9 cellular contexts compared by ENCODE assay signal in genomic region chr19:1093811-1094553, GRCh38. TPM values are rescaled to one million over a fixed set of nuclear protein-coding genes. Genes with fewer than 3 reads are reported as not detected.
DNase-seq lines count a peak whose midpoint lies in the region; ATAC-seq, FAIRE-seq and TF ChIP-seq lines count a peak whose summit lies in the region.
"Had no signal": no experiment of that assay in that cellular context is flagged by ENCODE, and none has a peak within 500 bp of the region (broad histone marks: within the 10 kb centered on the region; RNA-seq: fewer than 3 reads in every experiment).

No MANE protein-coding gene starts in this region.

- no peak for TF ChIP-seq RAD21 in K562 (CRISPR knock-in tag; conservative IDR thresholded peaks at IDR 0.05 in 1 of 2, IDR thresholded peaks at IDR 0.05 in 1 of 2)

- peaks cover 11% of the 10 kb centered on the region; the same call in 1 of the 2 replicates for H4K20me1 ChIP-seq in K562 (replicated peaks; ENCODE audit: control insufficient read depth, insufficient read depth, low read length)

- no peak overlapping the region for H2AFZ ChIP-seq in K562 (ENCODE audit: low read depth, low read length)

- BruUV-seq in K562 (replicated peaks; lab: Mats Ljungman, UMichigan), result no TSS peak

- TF ChIP-seq CTCF in K562 (IDR thresholded peaks at IDR 0.05 in 2 of 3, conservative IDR thresholded peaks at IDR 0.05 in 1 of 3; ENCODE audit: insufficient read depth in 2 of 3, low read depth in 1 of 3, low read length in 3 of 3) (no peak), lower lobe of right lung (IDR thresholded peaks at IDR 0.05) (no peak), type B pancreatic cell (conservative IDR thresholded peaks at IDR 0.05) (no peak)

- intact Hi-C loops in activated naive CD4-positive, alpha-beta T cell treated with anti-CD3 and anti-CD28 coated beads for 36 hours (cut with micrococcal nuclease), result loop anchor here (2.0 kb wide), 1 partner anchor 53 kb away; the partner anchor contains the start of gene ABCA7
- intact Hi-C loops in K562 (cut with micrococcal nuclease), result no loop called here
- intact Hi-C loops in lower lobe of right lung (cut with DNase I), result no loop called here

- H3K36me3 Mint-ChIP-seq in activated naive CD4-positive, alpha-beta T cell treated with anti-CD3 and anti-CD28 coated beads for 36 hours (ENCODE audit: low read depth), result peaks cover 17% of the 10 kb centered on the region
- no peaks in the 10 kb centered on the region for H3K36me3 Mint-ChIP-seq in type B pancreatic cell

- H3K27ac Mint-ChIP-seq in activated naive CD4-positive, alpha-beta T cell treated with anti-CD3 and anti-CD28 coated beads for 36 hours, result peak overlapping the region; percentile 92
- peak overlapping the region; percentile 46 for H3K27ac Mint-ChIP-seq in type B pancreatic cell

- H3K27ac ChIP-seq in K562 (ENCODE audit: extremely low read depth, low read depth, low read length) (peak overlapping the region; percentile 65; the same call in 2 of the 3 replicates), lower lobe of right lung (peak overlapping the region; percentile 79)

- CTCF ChIA-PET in activated naive CD4-positive, alpha-beta T cell treated with anti-CD3 and anti-CD28 coated beads for 36 hours (lab: Charles Lee), result interaction anchor here (0.6 to 1.5 kb wide), 3 partner anchors 12 to 123 kb away, joined by 3 to 5 read pairs (median 5); no protein-coding TSS in a partner anchor
- CTCF ChIA-PET in K562 (lab: Yijun Ruan, JAX; ENCODE audit: low intra/inter-chr PET ratio), result no interaction called here

- H3K4me3 ChIP-seq in K562 (peak overlapping the region; percentile 78), lower lobe of right lung (peak overlapping the region; percentile 74)

- H3K4me1 Mint-ChIP-seq in activated naive CD4-positive, alpha-beta T cell treated with anti-CD3 and anti-CD28 coated beads for 36 hours (ENCODE audit: low read depth), result peaks cover 60% of the 10 kb centered on the region
- peaks cover 9% of the 10 kb centered on the region for H3K4me1 Mint-ChIP-seq in type B pancreatic cell (ENCODE audit: unreplicated experiment)

- H3K9me3 ChIP-seq in K562 (replicated peaks; ENCODE audit: control insufficient read depth, insufficient read depth, low read depth, low read length) (peaks cover under 1% of the 10 kb centered on the region; the same call in 1 of the 2 replicates), lower lobe of right lung (no peaks in the 10 kb centered on the region)

- H3K36me3 ChIP-seq in K562 (ENCODE audit: control insufficient read depth, insufficient read depth, low read length), result peaks cover 43% of the 10 kb centered on the region
- H3K36me3 ChIP-seq in lower lobe of right lung, result peaks cover 49% of the 10 kb centered on the region

- H3K27me3 ChIP-seq in K562 (ENCODE audit: control insufficient read depth in 2 of 2, insufficient read depth in 2 of 2, low read length in 2 of 2) (no peaks in the 10 kb centered on the region), lower lobe of right lung (ENCODE audit: low read depth) (no peaks in the 10 kb centered on the region)

- TF ChIP-seq EP300 in K562 (IDR thresholded peaks at IDR 0.05; ENCODE audit: low read length), result no peak

- no peak for FAIRE-seq in K562 (lab: Jason Lieb, UNC)
- FAIRE-seq: G401.6 had no signal

- H3K4me2 ChIP-seq in K562 (ENCODE audit: insufficient read depth, low read length), result peak overlapping the region; percentile 88

- no peaks in the 10 kb centered on the region for H3K9me3 Mint-ChIP-seq in activated naive CD4-positive, alpha-beta T cell treated with anti-CD3 and anti-CD28 coated beads for 36 hours
- H3K9me3 Mint-ChIP-seq in type B pancreatic cell, result no peaks in the 10 kb centered on the region

- peak overlapping the region; percentile 87 to 100 for H3K9ac ChIP-seq in K562 (ENCODE audit: insufficient read depth in 1 of 2, low read depth in 2 of 2, low read length in 2 of 2)

- peaks cover 42% of the 10 kb centered on the region for H3K79me2 ChIP-seq in K562 (ENCODE audit: control insufficient read depth, insufficient read depth, low read length)

- H3K27me3 Mint-ChIP-seq in activated naive CD4-positive, alpha-beta T cell treated with anti-CD3 and anti-CD28 coated beads for 36 hours (ENCODE audit: low read depth), result no peaks in the 10 kb centered on the region
- H3K27me3 Mint-ChIP-seq in type B pancreatic cell, result no peaks in the 10 kb centered on the region

- H3K4me3 Mint-ChIP-seq in activated naive CD4-positive, alpha-beta T cell treated with anti-CD3 and anti-CD28 coated beads for 36 hours, result peak overlapping the region; percentile 92
- peak overlapping the region; percentile 94 for H3K4me3 Mint-ChIP-seq in type B pancreatic cell

- DNase-seq in activated naive CD4-positive, alpha-beta T cell treated with anti-CD3 and anti-CD28 coated beads for 36 hours, result no peak
- no peak for DNase-seq in activated naive CD4-positive, alpha-beta T cell treated with anti-CD3 and anti-CD28 coated beads, Interleukin-2, amount 50 U/mL, for 16 hours
- DNase-seq in K562 (ENCODE audit: extremely low read depth in 1 of 4, low spot score in 3 of 4) (no peak), lower lobe of right lung (no peak), type B pancreatic cell (ENCODE audit: extremely low spot score, unreplicated experiment) (no peak), SW 1271 (lab: John Stamatoyannopoulos, UW) (no peak)

- 51% methylated on average over 28 of the region's 32 CpGs for WGBS in K562 (ENCODE audit: insufficient coverage, low coverage, missing lambda C conversion rate)

- no peak for TF ChIP-seq POLR2A in K562 (conservative IDR thresholded peaks at IDR 0.05)

- peaks cover 19 to 65% of the 10 kb centered on the region in 2 experiments; a peak in 4 of 5 replicates for H3K4me1 ChIP-seq in K562 (replicated peaks in 1 of 2; ENCODE audit: control insufficient read depth in 2 of 2, insufficient read depth in 2 of 2, low read length in 2 of 2)
- peaks cover 44% of the 10 kb centered on the region for H3K4me1 ChIP-seq in lower lobe of right lung

- H3K9me1 ChIP-seq in K562 (ENCODE audit: control insufficient read depth, insufficient read depth, low read length), result no peaks in the 10 kb centered on the region

- no peak for ATAC-seq in K562
- no peak for ATAC-seq in lower lobe of right lung
- ATAC-seq in GM19455 (IDR thresholded peaks at IDR 0.05; ENCODE audit: unreplicated experiment), result no peak
- ATAC-seq in GM21447 (IDR thresholded peaks at IDR 0.05; ENCODE audit: unreplicated experiment), result no peak

- in situ Hi-C loops in K562 (cut with MboI), result no loop called here

- POLR2A ChIA-PET in K562 (lab: Yijun Ruan, JAX), result interaction anchor here (0.9 to 6.2 kb wide), 4 partner anchors 10 to 17 kb away, joined by 3 to 45 read pairs (median 5); partner anchors contain the start of gene GPX4

RNA-seq across cellular contexts. Expression of gene POLR2E, which starts 1.2 kb away (rescaled TPM):
- total RNA-seq in activated naive CD4-positive, alpha-beta T cell treated with anti-CD3 and anti-CD28 coated beads for 36 hours, result 100 to 1,000 TPM; 238 to 258 TPM
- 38.2 and 129 TPM in 2 replicates for total RNA-seq in K562 (2011; cell fraction: chromatin; rRNA removed; ENCODE audit: low replicate concordance)
- total RNA-seq in K562 (2011; cell fraction: nucleolus; rRNA removed), result 126 and 135 TPM in 2 replicates
- total RNA-seq in K562 (2011; cell fraction: nucleoplasm; rRNA removed), result 74.1 and 78.7 TPM in 2 replicates
- 297 and 441 TPM in 2 replicates for total RNA-seq in K562 (2014; rRNA removed)
- 40.2 and 78.0 TPM in 2 replicates for total RNA-seq in K562 (2014; rRNA removed; fragmentation: Illumina TruSeq; extraction: Trizol)
- total RNA-seq in K562 (2015; rRNA removed; fragmentation: Illumina TruSeq; extraction: Trizol), result 141 and 144 TPM in 2 replicates
- total RNA-seq in K562 (2021), result 328 and 351 TPM in 2 replicates
- polyA plus RNA-seq in K562 (2011; rRNA removed), result 244 and 334 TPM in 2 replicates
- 305 and 616 TPM in 2 replicates for polyA plus RNA-seq in K562 (2011; cell fraction: cytosol; rRNA removed)
- 112 and 143 TPM in 2 replicates for polyA plus RNA-seq in K562 (2011; cell fraction: nucleus; rRNA removed)
- polyA plus RNA-seq in K562 (2012), result 291 and 445 TPM in 2 replicates
- polyA plus RNA-seq in K562 (2014; fragmentation: Illumina TruSeq; extraction: Trizol), result 267 and 448 TPM in 2 replicates
- 10 to 100 TPM in 1 of 2 experiments, 1 to 10 TPM in 1; 3.4 to 32.5 TPM for polyA plus RNA-seq in K562 (2014; fragmentation: Nextera tagmentation; extraction: Ambion mirVana)
- polyA plus RNA-seq in K562 (2014; rRNA removed), result 413 and 438 TPM in 2 replicates
- polyA minus RNA-seq in K562 (2011; rRNA and poly(A)+ RNA removed), result 36.0 and 77.6 TPM in 2 replicates
- 127 and 173 TPM in 2 replicates for polyA minus RNA-seq in K562 (2011; cell fraction: cytosol; rRNA and poly(A)+ RNA removed)
- 45.4 and 50.5 TPM in 2 replicates for polyA minus RNA-seq in K562 (2011; cell fraction: nucleus; rRNA and poly(A)+ RNA removed)
- 158 TPM for total RNA-seq in lower lobe of right lung
- total RNA-seq in type B pancreatic cell (ENCODE audit: low replicate concordance), result 171 and 181 TPM in 2 replicates

RNA-seq across cellular contexts. Expression of gene GPX4, which starts 9.8 kb away (rescaled TPM):
- 100 to 1,000 TPM; 244 to 253 TPM for total RNA-seq in activated naive CD4-positive, alpha-beta T cell treated with anti-CD3 and anti-CD28 coated beads for 36 hours
- 61.5 and 154 TPM in 2 replicates for total RNA-seq in K562 (2011; cell fraction: chromatin; rRNA removed; ENCODE audit: low replicate concordance)
- 171 and 189 TPM in 2 replicates for total RNA-seq in K562 (2011; cell fraction: nucleolus; rRNA removed)
- total RNA-seq in K562 (2011; cell fraction: nucleoplasm; rRNA removed), result 129 and 161 TPM in 2 replicates
- 639 and 643 TPM in 2 replicates for total RNA-seq in K562 (2014; rRNA removed)
- total RNA-seq in K562 (2014; rRNA removed; fragmentation: Illumina TruSeq; extraction: Trizol), result 131 and 209 TPM in 2 replicates
- total RNA-seq in K562 (2015; rRNA removed; fragmentation: Illumina TruSeq; extraction: Trizol), result 349 and 395 TPM in 2 replicates
- 383 and 392 TPM in 2 replicates for total RNA-seq in K562 (2021)
- 223 and 286 TPM in 2 replicates for polyA plus RNA-seq in K562 (2011; rRNA removed)
- polyA plus RNA-seq in K562 (2011; cell fraction: cytosol; rRNA removed), result 531 and 777 TPM in 2 replicates
- polyA plus RNA-seq in K562 (2011; cell fraction: nucleus; rRNA removed), result 389 and 485 TPM in 2 replicates
- polyA plus RNA-seq in K562 (2012), result 659 and 746 TPM in 2 replicates
- polyA plus RNA-seq in K562 (2014; fragmentation: Illumina TruSeq; extraction: Trizol), result 434 and 536 TPM in 2 replicates
- polyA plus RNA-seq in K562 (2014; fragmentation: Nextera tagmentation; extraction: Ambion mirVana), result 100 to 1,000 TPM in 1 of 2 experiments, 10 to 100 TPM in 1; 61.4 to 125 TPM
- 661 and 856 TPM in 2 replicates for polyA plus RNA-seq in K562 (2014; rRNA removed)
- 117 and 134 TPM in 2 replicates for polyA minus RNA-seq in K562 (2011; rRNA and poly(A)+ RNA removed)
- polyA minus RNA-seq in K562 (2011; cell fraction: cytosol; rRNA and poly(A)+ RNA removed), result 191 and 300 TPM in 2 replicates
- polyA minus RNA-seq in K562 (2011; cell fraction: nucleus; rRNA and poly(A)+ RNA removed), result 54.3 and 64.1 TPM in 2 replicates
- total RNA-seq in lower lobe of right lung, result 378 TPM
- total RNA-seq in type B pancreatic cell (ENCODE audit: low replicate concordance), result 174 and 204 TPM in 2 replicates

RNA-seq across cellular contexts. Expression of gene ARHGAP45, which starts 27.0 kb away (rescaled TPM):
- 100 to 1,000 TPM; 123 to 136 TPM for total RNA-seq in activated naive CD4-positive, alpha-beta T cell treated with anti-CD3 and anti-CD28 coated beads for 36 hours
- 25.6 and 81.0 TPM in 2 replicates for total RNA-seq in K562 (2011; cell fraction: chromatin; rRNA removed; ENCODE audit: low replicate concordance)
- 39.0 and 49.5 TPM in 2 replicates for total RNA-seq in K562 (2011; cell fraction: nucleolus; rRNA removed)
- 22.7 and 24.1 TPM in 2 replicates for total RNA-seq in K562 (2011; cell fraction: nucleoplasm; rRNA removed)
- 22.1 and 31.1 TPM in 2 replicates for total RNA-seq in K562 (2014; rRNA removed)
- 1.0 and 1.8 TPM in 2 replicates for total RNA-seq in K562 (2014; rRNA removed; fragmentation: Illumina TruSeq; extraction: Trizol)
- 4.2 and 6.0 TPM in 2 replicates for total RNA-seq in K562 (2015; rRNA removed; fragmentation: Illumina TruSeq; extraction: Trizol)
- 18.0 and 19.9 TPM in 2 replicates for total RNA-seq in K562 (2021)
- 4.4 and 7.6 TPM in 2 replicates for polyA plus RNA-seq in K562 (2011; rRNA removed)
- 5.6 and 12.6 TPM in 2 replicates for polyA plus RNA-seq in K562 (2011; cell fraction: cytosol; rRNA removed)
- 17.8 and 38.7 TPM in 2 replicates for polyA plus RNA-seq in K562 (2011; cell fraction: nucleus; rRNA removed)
- polyA plus RNA-seq in K562 (2012), result 15.0 and 15.2 TPM in 2 replicates
- 1.9 and 6.9 TPM in 2 replicates for polyA plus RNA-seq in K562 (2014; fragmentation: Illumina TruSeq; extraction: Trizol)
- polyA plus RNA-seq in K562 (2014; fragmentation: Nextera tagmentation; extraction: Ambion mirVana), result under 1 TPM; 0.08 to 0.63 TPM
- 16.3 and 20.2 TPM in 2 replicates for polyA plus RNA-seq in K562 (2014; rRNA removed)
- 1.7 and 2.0 TPM in 2 replicates for polyA minus RNA-seq in K562 (2011; rRNA and poly(A)+ RNA removed)
- polyA minus RNA-seq in K562 (2011; cell fraction: cytosol; rRNA and poly(A)+ RNA removed), result 6.2 and 8.5 TPM in 2 replicates
- polyA minus RNA-seq in K562 (2011; cell fraction: nucleus; rRNA and poly(A)+ RNA removed), result 5.5 and 6.6 TPM in 2 replicates
- 83.5 TPM for total RNA-seq in lower lobe of right lung
- 2.6 and 4.5 TPM in 2 replicates for total RNA-seq in type B pancreatic cell (ENCODE audit: low replicate concordance)

RNA-seq across cellular contexts. Expression of gene ABCA7, which starts 54.1 kb away (rescaled TPM):
- 10 to 100 TPM; 24.4 to 30.1 TPM for total RNA-seq in activated naive CD4-positive, alpha-beta T cell treated with anti-CD3 and anti-CD28 coated beads for 36 hours
- 266 and 789 TPM in 2 replicates for total RNA-seq in K562 (2011; cell fraction: chromatin; rRNA removed; ENCODE audit: low replicate concordance)
- total RNA-seq in K562 (2011; cell fraction: nucleolus; rRNA removed), result 519 and 639 TPM in 2 replicates
- total RNA-seq in K562 (2011; cell fraction: nucleoplasm; rRNA removed), result 258 and 297 TPM in 2 replicates
- total RNA-seq in K562 (2014; rRNA removed), result 31.4 and 45.4 TPM in 2 replicates
- 8.9 and 12.7 TPM in 2 replicates for total RNA-seq in K562 (2014; rRNA removed; fragmentation: Illumina TruSeq; extraction: Trizol)
- 19.1 and 22.8 TPM in 2 replicates for total RNA-seq in K562 (2015; rRNA removed; fragmentation: Illumina TruSeq; extraction: Trizol)
- total RNA-seq in K562 (2021), result 90.0 and 96.1 TPM in 2 replicates
- 32.6 and 52.0 TPM in 2 replicates for polyA plus RNA-seq in K562 (2011; rRNA removed)
- 31.0 and 47.7 TPM in 2 replicates for polyA plus RNA-seq in K562 (2011; cell fraction: cytosol; rRNA removed)
- polyA plus RNA-seq in K562 (2011; cell fraction: nucleus; rRNA removed), result 504 and 724 TPM in 2 replicates
- polyA plus RNA-seq in K562 (2012), result 65.1 and 67.9 TPM in 2 replicates
- 31.2 and 32.6 TPM in 2 replicates for polyA plus RNA-seq in K562 (2014; fragmentation: Illumina TruSeq; extraction: Trizol)
- polyA plus RNA-seq in K562 (2014; fragmentation: Nextera tagmentation; extraction: Ambion mirVana), result 1 to 10 TPM; 2.3 to 3.0 TPM
- 73.5 and 94.1 TPM in 2 replicates for polyA plus RNA-seq in K562 (2014; rRNA removed)
- polyA minus RNA-seq in K562 (2011; rRNA and poly(A)+ RNA removed), result 13.1 and 14.8 TPM in 2 replicates
- 24.3 and 51.6 TPM in 2 replicates for polyA minus RNA-seq in K562 (2011; cell fraction: cytosol; rRNA and poly(A)+ RNA removed)
- 164 and 176 TPM in 2 replicates for polyA minus RNA-seq in K562 (2011; cell fraction: nucleus; rRNA and poly(A)+ RNA removed)
- 53.3 TPM for total RNA-seq in lower lobe of right lung
- total RNA-seq in type B pancreatic cell (ENCODE audit: low replicate concordance), result 23.9 and 26.1 TPM in 2 replicates
